ENCODE assay signal across 8 cellular contexts in genomic region chr11:125624756-125625213, GRCh38. TPM values are rescaled to one million over a fixed set of nuclear protein-coding genes. Genes with fewer than 3 reads are reported as not detected.
DNase-seq lines count a peak whose midpoint lies in the region; ATAC-seq, FAIRE-seq and TF ChIP-seq lines count a peak whose summit lies in the region.

Gene CHEK1 (plus strand): TSS chr11:125625163. CDS start chr11:125626769, 1,606 bp downstream.

- ATAC-seq in HG02884 (IDR thresholded peaks at IDR 0.05; ENCODE audit: unreplicated experiment): no peak
- no peak for ATAC-seq in GM18858 (IDR thresholded peaks at IDR 0.05; ENCODE audit: unreplicated experiment)
- no peak for ATAC-seq in GM19328 (IDR thresholded peaks at IDR 0.05; ENCODE audit: unreplicated experiment)

- no peak for FAIRE-seq in bronchial epithelial cell (lab: Jason Lieb, UNC)

- H3K4me1 Mint-ChIP-seq in IgD-negative memory B cell (peaks cover 9 to 12% (median 10%) of the 10 kb centered on the region in 3 donors), mesothelial cell of epicardium (peaks cover 21% of the 10 kb centered on the region)

- H2AFZ ChIP-seq in ACC112 (ENCODE audit: low read length, unreplicated experiment): peak within 1 kb of the TSS; percentile 77

- H3K27me3 Mint-ChIP-seq in IgD-negative memory B cell: peaks cover 2% of the 10 kb centered on the region
- no peaks in the 10 kb centered on the region for H3K27me3 Mint-ChIP-seq in mesothelial cell of epicardium (ENCODE audit: low read depth)

- no peak for TF ChIP-seq CTCF in bronchial epithelial cell (IDR thresholded peaks at IDR 0.05; ENCODE audit: insufficient read depth, low read length, severe bottlenecking)
- TF ChIP-seq CTCF in mesothelial cell of epicardium (IDR thresholded peaks at IDR 0.05; ENCODE audit: unreplicated experiment): no peak

- DNase-seq in bronchial epithelial cell (ENCODE audit: low read depth): no peak
- no peak for DNase-seq in mesothelial cell of epicardium (ENCODE audit: low spot score in 2 of 2, unreplicated experiment in 2 of 2)
- no peak for DNase-seq in hippocampal formation (lab: John Stamatoyannopoulos, UW)

- H3K4me3 ChIP-seq in ACC112 (ENCODE audit: low read depth, low read length): peak within 1 kb of the TSS; percentile 89
- H3K4me3 ChIP-seq in bronchial epithelial cell (ENCODE audit: low read depth, low read length): peak within 1 kb of the TSS; percentile 72

- H3K4me3 Mint-ChIP-seq in IgD-negative memory B cell: peak within 1 kb of the TSS; percentile 88 to 99 (median 96)
- H3K4me3 Mint-ChIP-seq in mesothelial cell of epicardium: peak within 1 kb of the TSS; percentile 86

- peak within 1 kb of the TSS; percentile 94 for H3K27ac ChIP-seq in ACC112 (ENCODE audit: low read depth, low read length)

- H3K27ac Mint-ChIP-seq in IgD-negative memory B cell (peak within 1 kb of the TSS; percentile 93 to 100 (median 99)), mesothelial cell of epicardium (peak within 1 kb of the TSS; percentile 93)

- H3K9me3 Mint-ChIP-seq in IgD-negative memory B cell (no peaks in the 10 kb centered on the region), mesothelial cell of epicardium (no peaks in the 10 kb centered on the region)

- peaks cover 29% of the 10 kb centered on the region for H3K4me1 ChIP-seq in ACC112 (ENCODE audit: control insufficient read depth, insufficient read depth, low read length, unreplicated experiment)

- no peaks in the 10 kb centered on the region for H3K36me3 Mint-ChIP-seq in IgD-negative memory B cell
- peaks cover 11% of the 10 kb centered on the region for H3K36me3 Mint-ChIP-seq in mesothelial cell of epicardium

- H3K27me3 ChIP-seq in ACC112 (ENCODE audit: insufficient read depth, low read length) (no peaks in the 10 kb centered on the region), bronchial epithelial cell (ENCODE audit: control insufficient read depth, insufficient read depth, low read length) (no peaks in the 10 kb centered on the region)

- peaks cover 7% of the 10 kb centered on the region for H3K36me3 ChIP-seq in ACC112 (ENCODE audit: insufficient read depth, low read length)
- H3K36me3 ChIP-seq in bronchial epithelial cell (ENCODE audit: control insufficient read depth, insufficient read depth, low read length): peaks cover under 1% of the 10 kb centered on the region

- peaks cover 21% of the 10 kb centered on the region for H3K79me2 ChIP-seq in ACC112 (ENCODE audit: control insufficient read depth, insufficient read depth, low read length, unreplicated experiment)

RNA-seq across cellular contexts. Expression of gene CHEK1, which starts in this region (rescaled TPM):
- 2.8 TPM for polyA plus RNA-seq in IgD-negative memory B cell
- total RNA-seq in bronchial epithelial cell (4.6 and 4.7 TPM in 2 replicates), mesothelial cell of epicardium (23.3 to 25.9 TPM (median 24.7 TPM) in 3 replicates)
